Comparison of ENCODE assay signal across 12 cellular contexts in the genomic region with DNA sequence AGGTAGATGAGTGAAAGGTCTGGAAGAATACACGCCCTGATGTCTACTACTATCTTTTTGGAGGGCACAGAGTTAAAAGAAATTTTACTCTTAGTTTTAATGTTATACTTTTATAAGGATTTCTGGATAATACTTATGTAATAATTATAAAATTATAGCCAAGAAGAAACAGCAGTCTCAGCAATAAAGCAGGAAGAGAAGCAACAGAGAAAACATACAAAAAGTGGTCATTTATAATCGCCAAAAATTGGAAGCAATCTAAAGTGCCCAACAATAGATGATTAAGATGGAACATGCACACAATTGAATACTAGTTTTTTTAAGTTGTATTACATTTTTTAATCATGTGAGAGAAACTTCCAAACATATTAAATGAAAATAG.
DNase-seq lines count a peak whose midpoint lies in the region; ATAC-seq, FAIRE-seq and TF ChIP-seq lines count a peak whose summit lies in the region.
"Had no signal": no experiment of that assay in that cellular context is flagged by ENCODE, and none has a peak within 500 bp of the region (broad histone marks: within the 10 kb centered on the region; RNA-seq: fewer than 3 reads in every experiment).

No MANE protein-coding gene starts in this region.

- no peaks in the 10 kb centered on the region for H3K9me2 ChIP-seq in GM23248 (ENCODE audit: insufficient read depth)

- CTCF ChIA-PET in A549 (lab: Yijun Ruan, JAX): interaction anchor here (0.6 to 3.7 kb wide), 4 partner anchors 44 to 185 kb away, joined by 3 to 34 read pairs (median 19); partner anchors contain the start of gene HIC1

- H3K9me3 ChIP-seq in A549: no peaks in the 10 kb centered on the region
- H3K9me3 ChIP-seq in GM23248 (ENCODE audit: low read depth): no peaks in the 10 kb centered on the region
- no peaks in the 10 kb centered on the region for H3K9me3 ChIP-seq in psoas muscle
- H3K9me3 ChIP-seq: HAP-1, neutrophil had no signal

- TF ChIP-seq CTCF in A549 (IDR thresholded peaks at IDR 0.05) (no peak), brain microvascular endothelial cell (IDR thresholded peaks at IDR 0.05; ENCODE audit: low read depth, low read length, missing control alignments) (no peak), psoas muscle (IDR thresholded peaks at IDR 0.05) (no peak), CD14-positive monocyte (IDR thresholded peaks at IDR 0.05) (no peak), glutamatergic neuron (IDR thresholded peaks at IDR 0.05; ENCODE audit: partially characterized antibody, unreplicated experiment) (no peak)

- H3K9me3 Mint-ChIP-seq in CD14-positive monocyte (no peaks in the 10 kb centered on the region), glutamatergic neuron (ENCODE audit: unreplicated experiment) (peaks cover 1% of the 10 kb centered on the region)

- intact Hi-C loops in psoas muscle (cut with DNase I): loop anchor here in 1 of 2 donors (5.0 kb wide), 1 partner anchor 62 kb away; no protein-coding TSS in a partner anchor
- intact Hi-C loops in CD14-positive monocyte (cut with micrococcal nuclease): no loop called here

- H2AFZ ChIP-seq in GM23248: no peak overlapping the region

- peak overlapping the region; percentile 79 for H3K9ac ChIP-seq in GM23248

- 88% methylated on average over 2 of the region's 2 CpGs for WGBS in A549 (ENCODE audit: missing lambda C conversion rate)
- 45 to 49% methylated on average over 2 of the region's 2 CpGs for WGBS in GM23248 (ENCODE audit: low coverage in 1 of 2, low lambda C conversion rate in 2 of 2, missing lambda C conversion rate in 2 of 2), 2 experiments
- 75 to 82% (median 81%) methylated on average over 2 of the region's 2 CpGs for WGBS in psoas muscle, 3 donors

- ATAC-seq in A549 (no peak), psoas muscle (no peak), HG02981 (IDR thresholded peaks at IDR 0.05; ENCODE audit: unreplicated experiment) (no peak)

- no peaks in the 10 kb centered on the region for H4K20me1 ChIP-seq in GM23248 (ENCODE audit: insufficient read depth)

- H3F3A ChIP-seq in GM23248 (ENCODE audit: insufficient read depth): peaks cover 80% of the 10 kb centered on the region

- TF ChIP-seq RAD21 in A549 (conservative IDR thresholded peaks at IDR 0.05 in 1 of 2, IDR thresholded peaks at IDR 0.05 in 1 of 2): no peak

- POLR2A ChIA-PET in A549 (lab: Yijun Ruan, JAX): no interaction called here

- H3K4me1 Mint-ChIP-seq in CD14-positive monocyte (no peaks in the 10 kb centered on the region), glutamatergic neuron (ENCODE audit: low read depth, unreplicated experiment) (peaks cover 43% of the 10 kb centered on the region)

- no peak overlapping the region for H3K27ac Mint-ChIP-seq in CD14-positive monocyte
- no peak overlapping the region for H3K27ac Mint-ChIP-seq in glutamatergic neuron (ENCODE audit: unreplicated experiment)

- no peak overlapping the region for H3K4me2 ChIP-seq in A549
- peak overlapping the region; percentile 80 for H3K4me2 ChIP-seq in GM23248 (ENCODE audit: unreplicated experiment)

- H3K4me1 ChIP-seq in A549 (peaks cover 13% of the 10 kb centered on the region), GM23248 (ENCODE audit: insufficient read depth) (peaks cover 68% of the 10 kb centered on the region), psoas muscle (peaks cover 47% of the 10 kb centered on the region)
- H3K4me1 ChIP-seq: HAP-1 had no signal

- no peak for TF ChIP-seq POLR2A in A549 (IDR thresholded peaks at IDR 0.05; ENCODE audit: low read length)

- in situ Hi-C loops in GM23248 (cut with MboI): loop anchor here (10.0 kb wide), 1 partner anchor 154 kb away; no protein-coding TSS in a partner anchor
- in situ Hi-C loops in brain microvascular endothelial cell (cut with HindIII; ENCODE audit: low pct_ligation_motif_present, low sequenced_read_pairs): no loop called here

- H3K4me3 ChIP-seq in A549 (no peak overlapping the region), GM23248 (peak overlapping the region; percentile 57; the same call in 1 of the 2 replicates), brain microvascular endothelial cell (ENCODE audit: low read depth, low read length) (no peak overlapping the region), psoas muscle (peak overlapping the region; percentile 57)
- H3K4me3 ChIP-seq: HAP-1 had no signal

- FAIRE-seq in A549 (lab: Jason Lieb, UNC): peak; percentile 81

- no peak overlapping the region for H3K27ac ChIP-seq in A549
- H3K27ac ChIP-seq in GM23248: peak overlapping the region; percentile 92
- H3K27ac ChIP-seq in brain microvascular endothelial cell: peak overlapping the region; percentile 95
- H3K27ac ChIP-seq in psoas muscle: peak overlapping the region; percentile 95
- H3K27ac ChIP-seq: neutrophil had no signal

- H3K27me3 ChIP-seq in GM23248 (replicated peaks; ENCODE audit: insufficient read depth) (no peaks in the 10 kb centered on the region), brain microvascular endothelial cell (replicated peaks) (no peaks in the 10 kb centered on the region), psoas muscle (ENCODE audit: insufficient read depth in 3 of 3, low read length in 2 of 3) (no peaks in the 10 kb centered on the region)
- H3K27me3 ChIP-seq: neutrophil had no signal

- no peak for DNase-seq in A549 (ENCODE audit: low read depth in 1 of 2, low spot score in 1 of 2)
- no peak for DNase-seq in GM23248
- DNase-seq in brain microvascular endothelial cell: no peak
- DNase-seq in psoas muscle: no peak
- DNase-seq in CD14-positive monocyte (ENCODE audit: low spot score): no peak
- no peak for DNase-seq in glutamatergic neuron
- no peak for DNase-seq in HT-29 (ENCODE audit: low spot score)
- DNase-seq: NCI-H1105 treated with DMSO at 0.1 percent for 48 hours, NCI-H446 had no signal

- no peaks in the 10 kb centered on the region for H3K36me3 ChIP-seq in GM23248 (ENCODE audit: low read depth)
- peaks cover 11% of the 10 kb centered on the region for H3K36me3 ChIP-seq in brain microvascular endothelial cell (replicated peaks)
- H3K36me3 ChIP-seq in psoas muscle (ENCODE audit: insufficient read depth in 1 of 2, low read depth in 1 of 2): peaks cover 0 to 20% of the 10 kb centered on the region in 2 donors

- peaks cover 0 to 4% (median 0%) of the 10 kb centered on the region in 3 donors for H3K27me3 Mint-ChIP-seq in CD14-positive monocyte (ENCODE audit: low read depth in 3 of 3)
- H3K27me3 Mint-ChIP-seq in glutamatergic neuron (ENCODE audit: unreplicated experiment): peaks cover 4% of the 10 kb centered on the region

- H3K4me3 Mint-ChIP-seq in CD14-positive monocyte (no peak overlapping the region), glutamatergic neuron (ENCODE audit: unreplicated experiment) (no peak overlapping the region)

- peaks cover 13% of the 10 kb centered on the region for H3K79me2 ChIP-seq in GM23248 (ENCODE audit: insufficient read depth)

- TF ChIP-seq EP300 in A549 (IDR thresholded peaks at IDR 0.05): no peak

- H3K36me3 Mint-ChIP-seq in CD14-positive monocyte: peaks cover 70 to 78% of the 10 kb centered on the region in 2 donors
- no peaks in the 10 kb centered on the region for H3K36me3 Mint-ChIP-seq in glutamatergic neuron (ENCODE audit: unreplicated experiment)

TF ChIP-seq in A549, 52 proteins besides CTCF, POLR2A, EP300 and RAD21:
- TF ChIP-seq CEBPB (IDR thresholded peaks at IDR 0.05): no peak
- TF ChIP-seq, protein P1, sequence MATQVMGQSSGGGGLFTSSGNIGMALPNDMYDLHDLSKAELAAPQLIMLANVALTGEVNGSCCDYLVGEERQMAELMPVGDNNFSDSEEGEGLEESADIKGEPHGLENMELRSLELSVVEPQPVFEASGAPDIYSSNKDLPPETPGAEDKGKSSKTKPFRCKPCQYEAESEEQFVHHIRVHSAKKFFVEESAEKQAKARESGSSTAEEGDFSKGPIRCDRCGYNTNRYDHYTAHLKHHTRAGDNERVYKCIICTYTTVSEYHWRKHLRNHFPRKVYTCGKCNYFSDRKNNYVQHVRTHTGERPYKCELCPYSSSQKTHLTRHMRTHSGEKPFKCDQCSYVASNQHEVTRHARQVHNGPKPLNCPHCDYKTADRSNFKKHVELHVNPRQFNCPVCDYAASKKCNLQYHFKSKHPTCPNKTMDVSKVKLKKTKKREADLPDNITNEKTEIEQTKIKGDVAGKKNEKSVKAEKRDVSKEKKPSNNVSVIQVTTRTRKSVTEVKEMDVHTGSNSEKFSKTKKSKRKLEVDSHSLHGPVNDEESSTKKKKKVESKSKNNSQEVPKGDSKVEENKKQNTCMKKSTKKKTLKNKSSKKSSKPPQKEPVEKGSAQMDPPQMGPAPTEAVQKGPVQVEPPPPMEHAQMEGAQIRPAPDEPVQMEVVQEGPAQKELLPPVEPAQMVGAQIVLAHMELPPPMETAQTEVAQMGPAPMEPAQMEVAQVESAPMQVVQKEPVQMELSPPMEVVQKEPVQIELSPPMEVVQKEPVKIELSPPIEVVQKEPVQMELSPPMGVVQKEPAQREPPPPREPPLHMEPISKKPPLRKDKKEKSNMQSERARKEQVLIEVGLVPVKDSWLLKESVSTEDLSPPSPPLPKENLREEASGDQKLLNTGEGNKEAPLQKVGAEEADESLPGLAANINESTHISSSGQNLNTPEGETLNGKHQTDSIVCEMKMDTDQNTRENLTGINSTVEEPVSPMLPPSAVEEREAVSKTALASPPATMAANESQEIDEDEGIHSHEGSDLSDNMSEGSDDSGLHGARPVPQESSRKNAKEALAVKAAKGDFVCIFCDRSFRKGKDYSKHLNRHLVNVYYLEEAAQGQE (IDR thresholded peaks at IDR 0.05): no peak
- TF ChIP-seq POLR2AphosphoS2 (conservative IDR thresholded peaks at IDR 0.05; ENCODE audit: low read length): no peak
- no peak for TF ChIP-seq GATA3 (IDR thresholded peaks at IDR 0.05; ENCODE audit: borderline replicate concordance)
- TF ChIP-seq KDM1A (IDR thresholded peaks at IDR 0.05; ENCODE audit: low read depth): no peak
- peak; percentile 49 for TF ChIP-seq MAFK (IDR thresholded peaks at IDR 0.05; ENCODE audit: partially characterized antibody)

Comparison
In these comparisons a context has a peak if more than half of its experiments do, and no peak if none do; other contexts are left out.
1. H3K27ac ChIP-seq: peak in GM23248 (single experiment), brain microvascular endothelial cell (single experiment) and psoas muscle (single experiment); none in A549 (0 of 2).
2. H3K4me3 ChIP-seq: peak in GM23248 (single experiment) and psoas muscle (single experiment); none in A549 (single experiment) and brain microvascular endothelial cell (single experiment).